In genomic region chr14:74251546-74252030, GRCh38 we compare ENCODE assay signal across 9 cellular contexts. TPM values are rescaled to one million over a fixed set of nuclear protein-coding genes. Genes with fewer than 3 reads are reported as not detected.
A peak's percentile ranks its signal among the peaks of the same experiment; 100 is the strongest.
DNase-seq lines count a peak whose midpoint lies in the region; ATAC-seq and TF ChIP-seq lines count a peak whose summit lies in the region.
"Had no signal": no experiment of that assay in that cellular context is flagged by ENCODE, and none has a peak within 500 bp of the region (broad histone marks: within the 10 kb centered on the region; RNA-seq: fewer than 3 reads in every experiment).

No MANE protein-coding gene starts in this region.

- H3K27ac Mint-ChIP-seq in T-helper 17 cell: peak overlapping the region; percentile 32

- DNase-seq in EH (ENCODE audit: low read depth) (peak; percentile 80), HCEC 1CT (peak; percentile 67), NCI-H128 (lab: John Stamatoyannopoulos, UW; ENCODE audit: unreplicated experiment) (peak; percentile 45), T-helper 17 cell (peak; percentile 39 to 49 (median 47)), amniotic stem cell (lab: John Stamatoyannopoulos, UW) (peak; percentile 55), right atrium auricular region (ENCODE audit: low spot score) (peak; percentile 70), sigmoid colon (peak; percentile 83), cortex of kidney (lab: John Stamatoyannopoulos, UW) (no peak)

- no peak overlapping the region for H3K27ac ChIP-seq in right atrium auricular region
- no peak overlapping the region for H3K27ac ChIP-seq in sigmoid colon

- no peaks in the 10 kb centered on the region for H3K36me3 ChIP-seq in right atrium auricular region
- no peaks in the 10 kb centered on the region for H3K36me3 ChIP-seq in sigmoid colon

- peaks cover 7% of the 10 kb centered on the region for H3K4me1 Mint-ChIP-seq in T-helper 17 cell

- H3K27me3 Mint-ChIP-seq in T-helper 17 cell: peaks cover 40% of the 10 kb centered on the region

- peaks cover 0 to 4% of the 10 kb centered on the region in 2 donors for H3K4me1 ChIP-seq in right atrium auricular region
- peaks cover 0 to 7% (median 0%) of the 10 kb centered on the region in 4 donors for H3K4me1 ChIP-seq in sigmoid colon

- H3K9me3 ChIP-seq in T-helper 17 cell (ENCODE audit: control insufficient read depth, low read length, poor library complexity, severe bottlenecking) (no peaks in the 10 kb centered on the region), right atrium auricular region (no peaks in the 10 kb centered on the region), sigmoid colon (no peaks in the 10 kb centered on the region)

- H3K27me3 ChIP-seq in right atrium auricular region (no peaks in the 10 kb centered on the region), sigmoid colon (peaks cover 0 to 13% (median 5%) of the 10 kb centered on the region in 3 donors)

- TF ChIP-seq CTCF in right atrium auricular region (IDR thresholded peaks at IDR 0.05) (peak; percentile 85 to 94), sigmoid colon (IDR thresholded peaks at IDR 0.05) (peak; percentile 56 to 86 (median 72))

- intact Hi-C loops in sigmoid colon (cut with DNase I): loop anchor here (2.0 to 5.0 kb wide), 2 partner anchors 34 to 141 kb away; no protein-coding TSS in a partner anchor

- ATAC-seq in T-helper 17 cell: peak; percentile 99

- no peak for TF ChIP-seq EP300 in sigmoid colon (IDR thresholded peaks at IDR 0.05)

- TF ChIP-seq POLR2A in sigmoid colon (IDR thresholded peaks at IDR 0.05): no peak

- WGBS in sigmoid colon, 2 donors: 8 to 11% methylated on average over 11 of the region's 11 CpGs

- peak overlapping the region; percentile 66 for H3K4me3 Mint-ChIP-seq in T-helper 17 cell

- H3K36me3 Mint-ChIP-seq in T-helper 17 cell (ENCODE audit: low read depth): peaks cover 3% of the 10 kb centered on the region

- H3K4me3 ChIP-seq in right atrium auricular region (peak overlapping the region; percentile 12 to 36), sigmoid colon (peak overlapping the region in 3 of 4 donors; percentile 16 to 26 (median 16))

RNA-seq across cellular contexts. Expression of gene VSX2, which starts 12.3 kb away (rescaled TPM):
- not detected for total RNA-seq in T-helper 17 cell
- total RNA-seq in right atrium auricular region: not detected
- not detected for total RNA-seq in sigmoid colon
- polyA plus RNA-seq in sigmoid colon: under 1 TPM in 1 of 3 donors, not detected in 2; 0.04 TPM
- total RNA-seq: mononuclear cell had no signal

RNA-seq across cellular contexts. Expression of gene ABCD4, which starts 51.1 kb away (rescaled TPM):
- 10 to 100 TPM; 63.0 to 75.0 TPM for total RNA-seq in T-helper 17 cell
- 10 to 100 TPM; 17.0 to 18.1 TPM for total RNA-seq in right atrium auricular region
- 10 to 100 TPM; 27.6 to 50.1 (median 31.3) TPM for total RNA-seq in sigmoid colon
- 10 to 100 TPM; 13.6 to 37.7 (median 18.0) TPM for polyA plus RNA-seq in sigmoid colon
